ENCODE assay signal across 17 cellular contexts in genomic region chr6:136077834-136078576, GRCh38.
DNase-seq lines count a peak whose midpoint lies in the region; ATAC-seq, FAIRE-seq and TF ChIP-seq lines count a peak whose summit lies in the region.
"Had no signal": no experiment of that assay in that cellular context is flagged by ENCODE, and none has a peak within 500 bp of the region (broad histone marks: within the 10 kb centered on the region; RNA-seq: fewer than 3 reads in every experiment).

No MANE protein-coding gene starts in this region.

- H3K4me1 Mint-ChIP-seq in activated T-cell treated with anti-CD3 and anti-CD28 coated beads, Interleukin-2, amount 50 U/mL, for 72 hours (ENCODE audit: low read depth): no peaks in the 10 kb centered on the region
- H3K4me1 Mint-ChIP-seq in activated CD8-positive, alpha-beta memory T cell treated with anti-CD3 and anti-CD28 coated beads, Interleukin-2, amount 10 ng/mL, durations not matched to agents 7 days and 5 days: no peaks in the 10 kb centered on the region
- H3K4me1 Mint-ChIP-seq: immature natural killer cell had no signal

- no peak for TF ChIP-seq CTCF in bronchial epithelial cell (IDR thresholded peaks at IDR 0.05; ENCODE audit: insufficient read depth, low read length, severe bottlenecking)

- peak; percentile 77 for DNase-seq in AG20443 (ENCODE audit: low spot score)
- DNase-seq in LHCN-M2 (ENCODE audit: low read depth): peak; percentile 66
- peak; percentile 31 for DNase-seq in bronchial epithelial cell (ENCODE audit: low read depth)
- peak; percentile 85 for DNase-seq in iris pigment epithelial cell (ENCODE audit: low read depth)
- no peak for DNase-seq in activated T-cell treated with anti-CD3 and anti-CD28 coated beads, Interleukin-2, amount 50 U/mL, for 72 hours
- DNase-seq in NCI-H1694 treated with DMSO at 0.1 percent for 48 hours (lab: John Stamatoyannopoulos, UW): no peak
- no peak for DNase-seq in activated CD8-positive, alpha-beta memory T cell treated with anti-CD3 and anti-CD28 coated beads, Interleukin-2, amount 10 ng/mL, durations not matched to agents 7 days and 5 days
- DNase-seq: activated CD4-positive, alpha-beta T cell treated with anti-CD3 and anti-CD28 coated beads, Interleukin-2, amount 50 U/mL, for 4 hours; activated naive CD4-positive, alpha-beta T cell treated with Interleukin-2 at 50 U/mL for 16 hours; COR-L47; effector CD8-positive, alpha-beta T cell; immature natural killer cell; NCI-H1048; NCI-H526 treated with DMSO at 0.1 percent for 48 hours; stimulated activated CD4-positive, alpha-beta T cell treated with anti-CD3 and anti-CD28 coated beads, Interleukin-12 subunit alpha, Interleukin-12 subunit beta, amount 100 ng/mL, for 4 hours had no signal

- H3K27me3 ChIP-seq in bronchial epithelial cell (ENCODE audit: control insufficient read depth, insufficient read depth, low read length): no peaks in the 10 kb centered on the region

- H3K4me3 ChIP-seq in bronchial epithelial cell (ENCODE audit: low read depth, low read length): no peak overlapping the region

- no peaks in the 10 kb centered on the region for H3K36me3 Mint-ChIP-seq in activated T-cell treated with anti-CD3 and anti-CD28 coated beads, Interleukin-2, amount 50 U/mL, for 72 hours (ENCODE audit: insufficient read depth in 2 of 2)
- no peaks in the 10 kb centered on the region for H3K36me3 Mint-ChIP-seq in activated CD8-positive, alpha-beta memory T cell treated with anti-CD3 and anti-CD28 coated beads, Interleukin-2, amount 10 ng/mL, durations not matched to agents 7 days and 5 days
- H3K36me3 Mint-ChIP-seq: immature natural killer cell had no signal

- no peaks in the 10 kb centered on the region for H3K36me3 ChIP-seq in bronchial epithelial cell (ENCODE audit: control insufficient read depth, insufficient read depth, low read length)

- H3K27ac Mint-ChIP-seq in activated T-cell treated with anti-CD3 and anti-CD28 coated beads, Interleukin-2, amount 50 U/mL, for 72 hours: no peak overlapping the region
- no peak overlapping the region for H3K27ac Mint-ChIP-seq in activated CD8-positive, alpha-beta memory T cell treated with anti-CD3 and anti-CD28 coated beads, Interleukin-2, amount 10 ng/mL, durations not matched to agents 7 days and 5 days
- H3K27ac Mint-ChIP-seq: immature natural killer cell had no signal

- ATAC-seq in activated T-cell treated with anti-CD3 and anti-CD28 coated beads, Interleukin-2, amount 50 U/mL, for 72 hours (replicated peaks in 1 of 2): no peak
- no peak for ATAC-seq in GM21423 (IDR thresholded peaks at IDR 0.05; ENCODE audit: unreplicated experiment)
- ATAC-seq in activated CD8-positive, alpha-beta memory T cell treated with anti-CD3 and anti-CD28 coated beads, Interleukin-2, amount 10 ng/mL, durations not matched to agents 7 days and 5 days: no peak

- no peaks in the 10 kb centered on the region for H3K27me3 Mint-ChIP-seq in activated T-cell treated with anti-CD3 and anti-CD28 coated beads, Interleukin-2, amount 50 U/mL, for 72 hours (ENCODE audit: low read depth)
- H3K27me3 Mint-ChIP-seq in activated CD8-positive, alpha-beta memory T cell treated with anti-CD3 and anti-CD28 coated beads, Interleukin-2, amount 10 ng/mL, durations not matched to agents 7 days and 5 days: peaks cover 12% of the 10 kb centered on the region

- CTCF ChIA-PET in activated CD8-positive, alpha-beta memory T cell treated with anti-CD3 and anti-CD28 coated beads, Interleukin-2, amount 10 ng/mL, durations not matched to agents 7 days and 5 days (lab: Charles Lee): interaction anchor here (1.2 kb wide), 1 partner anchor 11 kb away, joined by 3 read pairs; no protein-coding TSS in a partner anchor

- no peak overlapping the region for H3K4me3 Mint-ChIP-seq in activated T-cell treated with anti-CD3 and anti-CD28 coated beads, Interleukin-2, amount 50 U/mL, for 72 hours
- no peak overlapping the region for H3K4me3 Mint-ChIP-seq in activated CD8-positive, alpha-beta memory T cell treated with anti-CD3 and anti-CD28 coated beads, Interleukin-2, amount 10 ng/mL, durations not matched to agents 7 days and 5 days
- H3K4me3 Mint-ChIP-seq: immature natural killer cell had no signal

- FAIRE-seq in bronchial epithelial cell (lab: Jason Lieb, UNC): no peak
- FAIRE-seq: urothelium cell line had no signal

- no peaks in the 10 kb centered on the region for H3K9me3 Mint-ChIP-seq in activated T-cell treated with anti-CD3 and anti-CD28 coated beads, Interleukin-2, amount 50 U/mL, for 72 hours
- no peaks in the 10 kb centered on the region for H3K9me3 Mint-ChIP-seq in activated CD8-positive, alpha-beta memory T cell treated with anti-CD3 and anti-CD28 coated beads, Interleukin-2, amount 10 ng/mL, durations not matched to agents 7 days and 5 days (ENCODE audit: low read depth)
- H3K9me3 Mint-ChIP-seq: immature natural killer cell had no signal

Comparison
In these comparisons a context has a peak if more than half of its experiments do, and no peak if none do; other contexts are left out.
1. DNase-seq: peak in AG20443 (single experiment), LHCN-M2 (single experiment), bronchial epithelial cell (single experiment) and iris pigment epithelial cell (single experiment); none in activated T-cell treated with anti-CD3 and anti-CD28 coated beads, Interleukin-2, amount 50 U/mL, for 72 hours (0 of 2), NCI-H1694 treated with DMSO at 0.1 percent for 48 hours (single experiment) and activated CD8-positive, alpha-beta memory T cell treated with anti-CD3 and anti-CD28 coated beads, Interleukin-2, amount 10 ng/mL, durations not matched to agents 7 days and 5 days (single experiment).